In genomic region chr22:36387914-36388864, GRCh38 we compare ENCODE assay signal across 1 cellular context.
A peak's percentile ranks its signal among the peaks of the same experiment; 100 is the strongest.
TF ChIP-seq lines count a peak whose summit lies in the region.

MYH9 (minus strand) TSS chr22:36387967; CDS start chr22:36349236, 38,731 bp downstream.

TF ChIP-seq in HepG2, 621 proteins besides CTCF, POLR2A, EP300 and RAD21 (continued from another document and continues in another):
- TF ChIP-seq, protein P1, sequence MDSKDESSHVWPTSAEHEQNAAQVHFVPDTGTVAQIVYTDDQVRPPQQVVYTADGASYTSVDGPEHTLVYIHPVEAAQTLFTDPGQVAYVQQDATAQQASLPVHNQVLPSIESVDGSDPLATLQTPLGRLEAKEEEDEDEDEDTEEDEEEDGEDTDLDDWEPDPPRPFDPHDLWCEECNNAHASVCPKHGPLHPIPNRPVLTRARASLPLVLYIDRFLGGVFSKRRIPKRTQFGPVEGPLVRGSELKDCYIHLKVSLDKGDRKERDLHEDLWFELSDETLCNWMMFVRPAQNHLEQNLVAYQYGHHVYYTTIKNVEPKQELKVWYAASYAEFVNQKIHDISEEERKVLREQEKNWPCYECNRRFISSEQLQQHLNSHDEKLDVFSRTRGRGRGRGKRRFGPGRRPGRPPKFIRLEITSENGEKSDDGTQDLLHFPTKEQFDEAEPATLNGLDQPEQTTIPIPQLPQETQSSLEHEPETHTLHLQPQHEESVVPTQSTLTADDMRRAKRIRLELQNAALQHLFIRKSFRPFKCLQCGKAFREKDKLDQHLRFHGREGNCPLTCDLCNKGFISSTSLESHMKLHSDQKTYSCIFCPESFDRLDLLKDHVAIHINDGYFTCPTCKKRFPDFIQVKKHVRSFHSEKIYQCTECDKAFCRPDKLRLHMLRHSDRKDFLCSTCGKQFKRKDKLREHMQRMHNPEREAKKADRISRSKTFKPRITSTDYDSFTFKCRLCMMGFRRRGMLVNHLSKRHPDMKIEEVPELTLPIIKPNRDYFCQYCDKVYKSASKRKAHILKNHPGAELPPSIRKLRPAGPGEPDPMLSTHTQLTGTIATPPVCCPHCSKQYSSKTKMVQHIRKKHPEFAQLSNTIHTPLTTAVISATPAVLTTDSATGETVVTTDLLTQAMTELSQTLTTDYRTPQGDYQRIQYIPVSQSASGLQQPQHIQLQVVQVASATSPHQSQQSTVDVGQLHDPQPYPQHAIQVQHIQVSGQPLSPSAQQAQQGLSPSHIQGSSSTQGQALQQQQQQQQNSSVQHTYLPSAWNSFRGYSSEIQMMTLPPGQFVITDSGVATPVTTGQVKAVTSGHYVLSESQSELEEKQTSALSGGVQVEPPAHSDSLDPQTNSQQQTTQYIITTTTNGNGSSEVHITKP (CRISPR knock-in tag; IDR thresholded peaks at IDR 0.05; ENCODE audit: low read depth), result no peak
- TF ChIP-seq TRIM22 (IDR thresholded peaks at IDR 0.05) (no peak), ZNF629 (CRISPR knock-in tag; conservative IDR thresholded peaks at IDR 0.05) (no peak), ZNF329 (CRISPR knock-in tag; IDR thresholded peaks at IDR 0.05; ENCODE audit: low read depth) (peak; percentile 12; the same call in 1 of the 2 replicates), RFX1 (IDR thresholded peaks at IDR 0.05) (no peak), ZNF777 (CRISPR knock-in tag; IDR thresholded peaks at IDR 0.05) (no peak), HDAC1 (CRISPR knock-in tag; IDR thresholded peaks at IDR 0.05) (peak; percentile 30; the same call in 1 of the 2 replicates), PAX8 (CRISPR knock-in tag; IDR thresholded peaks at IDR 0.05; ENCODE audit: borderline replicate concordance) (no peak), FOXA1 (IDR thresholded peaks at IDR 0.05) (no peak), FOXA1 (CRISPR knock-in tag; IDR thresholded peaks at IDR 0.05) (no peak), ARID5B (CRISPR knock-in tag; IDR thresholded peaks at IDR 0.05) (peak; percentile 17; the same call in 1 of the 2 replicates), FIP1L1 (IDR thresholded peaks at IDR 0.05; ENCODE audit: borderline replicate concordance, insufficient read depth, low read depth, low read length) (0 out of 2 replicates have a peak, but pooled peaks have one; percentile 39), ZNF816 (CRISPR knock-in tag; IDR thresholded peaks at IDR 0.05; ENCODE audit: borderline replicate concordance) (no peak), FOXP4 (CRISPR knock-in tag; IDR thresholded peaks at IDR 0.05) (peak; percentile 13; the same call in 1 of the 2 replicates), ELF3 (CRISPR knock-in tag; IDR thresholded peaks at IDR 0.05) (peak; percentile 68), GATAD1 (CRISPR knock-in tag; IDR thresholded peaks at IDR 0.05) (peak; percentile 41; the same call in 1 of the 2 replicates), YEATS2 (CRISPR knock-in tag; IDR thresholded peaks at IDR 0.05; ENCODE audit: borderline replicate concordance) (no peak; the same call in 1 of the 2 replicates), MXI1 (IDR thresholded peaks at IDR 0.05; ENCODE audit: borderline replicate concordance, low read depth, low read length) (peak; percentile 64; the same call in 1 of the 3 replicates), PITX1 (CRISPR knock-in tag; IDR thresholded peaks at IDR 0.05) (0 out of 2 replicates have a peak, but pooled peaks have one; percentile 17), ZNF441 (CRISPR knock-in tag; IDR thresholded peaks at IDR 0.05; ENCODE audit: borderline replicate concordance) (no peak), HOXA5 (CRISPR knock-in tag; IDR thresholded peaks at IDR 0.05) (peak; percentile 41; the same call in 1 of the 2 replicates), ZBTB38 (CRISPR knock-in tag; IDR thresholded peaks at IDR 0.05) (peak; percentile 47; the same call in 1 of the 2 replicates), MAX (IDR thresholded peaks at IDR 0.05) (peak; percentile 47)
- TF ChIP-seq, protein P2, sequence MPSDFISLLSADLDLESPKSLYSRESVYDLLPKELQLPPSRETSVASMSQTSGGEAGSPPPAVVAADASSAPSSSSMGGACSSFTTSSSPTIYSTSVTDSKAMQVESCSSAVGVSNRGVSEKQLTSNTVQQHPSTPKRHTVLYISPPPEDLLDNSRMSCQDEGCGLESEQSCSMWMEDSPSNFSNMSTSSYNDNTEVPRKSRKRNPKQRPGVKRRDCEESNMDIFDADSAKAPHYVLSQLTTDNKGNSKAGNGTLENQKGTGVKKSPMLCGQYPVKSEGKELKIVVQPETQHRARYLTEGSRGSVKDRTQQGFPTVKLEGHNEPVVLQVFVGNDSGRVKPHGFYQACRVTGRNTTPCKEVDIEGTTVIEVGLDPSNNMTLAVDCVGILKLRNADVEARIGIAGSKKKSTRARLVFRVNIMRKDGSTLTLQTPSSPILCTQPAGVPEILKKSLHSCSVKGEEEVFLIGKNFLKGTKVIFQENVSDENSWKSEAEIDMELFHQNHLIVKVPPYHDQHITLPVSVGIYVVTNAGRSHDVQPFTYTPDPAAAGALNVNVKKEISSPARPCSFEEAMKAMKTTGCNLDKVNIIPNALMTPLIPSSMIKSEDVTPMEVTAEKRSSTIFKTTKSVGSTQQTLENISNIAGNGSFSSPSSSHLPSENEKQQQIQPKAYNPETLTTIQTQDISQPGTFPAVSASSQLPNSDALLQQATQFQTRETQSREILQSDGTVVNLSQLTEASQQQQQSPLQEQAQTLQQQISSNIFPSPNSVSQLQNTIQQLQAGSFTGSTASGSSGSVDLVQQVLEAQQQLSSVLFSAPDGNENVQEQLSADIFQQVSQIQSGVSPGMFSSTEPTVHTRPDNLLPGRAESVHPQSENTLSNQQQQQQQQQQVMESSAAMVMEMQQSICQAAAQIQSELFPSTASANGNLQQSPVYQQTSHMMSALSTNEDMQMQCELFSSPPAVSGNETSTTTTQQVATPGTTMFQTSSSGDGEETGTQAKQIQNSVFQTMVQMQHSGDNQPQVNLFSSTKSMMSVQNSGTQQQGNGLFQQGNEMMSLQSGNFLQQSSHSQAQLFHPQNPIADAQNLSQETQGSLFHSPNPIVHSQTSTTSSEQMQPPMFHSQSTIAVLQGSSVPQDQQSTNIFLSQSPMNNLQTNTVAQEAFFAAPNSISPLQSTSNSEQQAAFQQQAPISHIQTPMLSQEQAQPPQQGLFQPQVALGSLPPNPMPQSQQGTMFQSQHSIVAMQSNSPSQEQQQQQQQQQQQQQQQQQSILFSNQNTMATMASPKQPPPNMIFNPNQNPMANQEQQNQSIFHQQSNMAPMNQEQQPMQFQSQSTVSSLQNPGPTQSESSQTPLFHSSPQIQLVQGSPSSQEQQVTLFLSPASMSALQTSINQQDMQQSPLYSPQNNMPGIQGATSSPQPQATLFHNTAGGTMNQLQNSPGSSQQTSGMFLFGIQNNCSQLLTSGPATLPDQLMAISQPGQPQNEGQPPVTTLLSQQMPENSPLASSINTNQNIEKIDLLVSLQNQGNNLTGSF (CRISPR knock-in tag; IDR thresholded peaks at IDR 0.05), result no peak
- TF ChIP-seq, protein P3, sequence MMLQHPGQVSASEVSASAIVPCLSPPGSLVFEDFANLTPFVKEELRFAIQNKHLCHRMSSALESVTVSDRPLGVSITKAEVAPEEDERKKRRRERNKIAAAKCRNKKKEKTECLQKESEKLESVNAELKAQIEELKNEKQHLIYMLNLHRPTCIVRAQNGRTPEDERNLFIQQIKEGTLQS (CRISPR knock-in tag; IDR thresholded peaks at IDR 0.05), result no peak
- TF ChIP-seq, protein P4, sequence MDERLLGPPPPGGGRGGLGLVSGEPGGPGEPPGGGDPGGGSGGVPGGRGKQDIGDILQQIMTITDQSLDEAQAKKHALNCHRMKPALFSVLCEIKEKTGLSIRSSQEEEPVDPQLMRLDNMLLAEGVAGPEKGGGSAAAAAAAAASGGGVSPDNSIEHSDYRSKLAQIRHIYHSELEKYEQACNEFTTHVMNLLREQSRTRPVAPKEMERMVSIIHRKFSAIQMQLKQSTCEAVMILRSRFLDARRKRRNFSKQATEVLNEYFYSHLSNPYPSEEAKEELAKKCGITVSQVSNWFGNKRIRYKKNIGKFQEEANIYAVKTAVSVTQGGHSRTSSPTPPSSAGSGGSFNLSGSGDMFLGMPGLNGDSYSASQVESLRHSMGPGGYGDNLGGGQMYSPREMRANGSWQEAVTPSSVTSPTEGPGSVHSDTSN (CRISPR knock-in tag; IDR thresholded peaks at IDR 0.05), result peak; percentile 96
- TF ChIP-seq, protein P5, sequence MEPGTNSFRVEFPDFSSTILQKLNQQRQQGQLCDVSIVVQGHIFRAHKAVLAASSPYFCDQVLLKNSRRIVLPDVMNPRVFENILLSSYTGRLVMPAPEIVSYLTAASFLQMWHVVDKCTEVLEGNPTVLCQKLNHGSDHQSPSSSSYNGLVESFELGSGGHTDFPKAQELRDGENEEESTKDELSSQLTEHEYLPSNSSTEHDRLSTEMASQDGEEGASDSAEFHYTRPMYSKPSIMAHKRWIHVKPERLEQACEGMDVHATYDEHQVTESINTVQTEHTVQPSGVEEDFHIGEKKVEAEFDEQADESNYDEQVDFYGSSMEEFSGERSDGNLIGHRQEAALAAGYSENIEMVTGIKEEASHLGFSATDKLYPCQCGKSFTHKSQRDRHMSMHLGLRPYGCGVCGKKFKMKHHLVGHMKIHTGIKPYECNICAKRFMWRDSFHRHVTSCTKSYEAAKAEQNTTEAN (CRISPR knock-in tag; conservative IDR thresholded peaks at IDR 0.05), result peak; percentile 22; the same call in 1 of the 2 replicates
- TF ChIP-seq, protein P6, sequence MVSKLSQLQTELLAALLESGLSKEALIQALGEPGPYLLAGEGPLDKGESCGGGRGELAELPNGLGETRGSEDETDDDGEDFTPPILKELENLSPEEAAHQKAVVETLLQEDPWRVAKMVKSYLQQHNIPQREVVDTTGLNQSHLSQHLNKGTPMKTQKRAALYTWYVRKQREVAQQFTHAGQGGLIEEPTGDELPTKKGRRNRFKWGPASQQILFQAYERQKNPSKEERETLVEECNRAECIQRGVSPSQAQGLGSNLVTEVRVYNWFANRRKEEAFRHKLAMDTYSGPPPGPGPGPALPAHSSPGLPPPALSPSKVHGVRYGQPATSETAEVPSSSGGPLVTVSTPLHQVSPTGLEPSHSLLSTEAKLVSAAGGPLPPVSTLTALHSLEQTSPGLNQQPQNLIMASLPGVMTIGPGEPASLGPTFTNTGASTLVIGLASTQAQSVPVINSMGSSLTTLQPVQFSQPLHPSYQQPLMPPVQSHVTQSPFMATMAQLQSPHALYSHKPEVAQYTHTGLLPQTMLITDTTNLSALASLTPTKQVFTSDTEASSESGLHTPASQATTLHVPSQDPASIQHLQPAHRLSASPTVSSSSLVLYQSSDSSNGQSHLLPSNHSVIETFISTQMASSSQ (IDR thresholded peaks at IDR 0.05; ENCODE audit: low read depth), result no peak
- TF ChIP-seq, protein P6 (CRISPR knock-in tag; IDR thresholded peaks at IDR 0.05; ENCODE audit: borderline replicate concordance), result peak; percentile 7; the same call in 1 of the 2 replicates
